ENCODE assay signal across 20 cellular contexts in the genomic region with DNA sequence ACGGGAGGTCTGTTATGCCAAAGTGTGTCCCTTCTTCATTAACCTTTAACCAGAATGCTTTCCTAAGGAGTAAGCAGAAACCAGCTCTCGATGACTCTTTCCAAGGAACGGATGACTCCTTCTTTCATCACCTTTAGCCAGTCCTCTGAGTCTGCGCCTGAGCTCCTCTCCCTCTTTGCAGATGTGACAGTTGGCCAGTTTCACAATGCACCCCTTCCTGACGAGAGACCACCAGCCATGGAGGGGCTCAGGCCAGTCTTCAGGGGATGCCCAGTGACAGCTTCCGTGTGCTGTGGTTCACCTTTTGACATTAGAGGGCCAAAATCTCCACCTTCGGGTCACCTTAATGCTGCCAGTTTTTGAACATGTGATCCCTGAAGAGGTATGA.
DNase-seq lines count a peak whose midpoint lies in the region; ATAC-seq and TF ChIP-seq lines count a peak whose summit lies in the region.
"Had no signal": no experiment of that assay in that cellular context is flagged by ENCODE, and none has a peak within 500 bp of the region (broad histone marks: within the 10 kb centered on the region; RNA-seq: fewer than 3 reads in every experiment).

No MANE protein-coding gene starts in this region.

- no peaks in the 10 kb centered on the region for H3K4me1 Mint-ChIP-seq in endodermal cell
- H3K4me1 Mint-ChIP-seq: CD4-positive, CD25-positive, alpha-beta regulatory T cell had no signal

- H3K27me3 ChIP-seq in endodermal cell (ENCODE audit: control insufficient read depth, insufficient read depth, low read length, poor library complexity, severe bottlenecking) (no peaks in the 10 kb centered on the region), stomach (peaks cover 0 to 16% (median 0%) of the 10 kb centered on the region in 3 donors), tibial nerve (no peaks in the 10 kb centered on the region)
- H3K27me3 ChIP-seq: BLaER1, MG63 had no signal

- H3K9me3 ChIP-seq in endodermal cell (ENCODE audit: control insufficient read depth, low read length) (peaks cover 31% of the 10 kb centered on the region), stomach (peaks cover 3 to 10% (median 6%) of the 10 kb centered on the region in 4 donors), tibial nerve (peaks cover 0 to 3% (median 0%) of the 10 kb centered on the region in 4 donors)

- intact Hi-C loops in cardiac septum (cut with DNase I) (no loop called here), left ventricle myocardium superior (cut with micrococcal nuclease) (no loop called here), stomach (cut with DNase I; ENCODE audit: low total_unique reads) (no loop called here), sciatic nerve (cut with DNase I) (no loop called here)

- TF ChIP-seq POLR2A in stomach (IDR thresholded peaks at IDR 0.05), result no peak
- TF ChIP-seq POLR2A in tibial nerve (IDR thresholded peaks at IDR 0.05), result no peak

- H3K36me3 Mint-ChIP-seq in endodermal cell (ENCODE audit: low read depth), result no peaks in the 10 kb centered on the region
- H3K36me3 Mint-ChIP-seq: CD4-positive, CD25-positive, alpha-beta regulatory T cell had no signal

- no peak overlapping the region for H3K4me3 ChIP-seq in endodermal cell (ENCODE audit: low read length)
- H3K4me3 ChIP-seq in stomach, result no peak overlapping the region
- no peak overlapping the region for H3K4me3 ChIP-seq in tibial nerve
- H3K4me3 ChIP-seq: BLaER1, MG63 had no signal

- no peak for TF ChIP-seq CTCF in endodermal cell (conservative IDR thresholded peaks at IDR 0.05)
- no peak for TF ChIP-seq CTCF in stomach (IDR thresholded peaks at IDR 0.05)
- no peak for TF ChIP-seq CTCF in tibial nerve (IDR thresholded peaks at IDR 0.05)

- DNase-seq in cardiac septum (ENCODE audit: low spot score) (peak; percentile 36), left ventricle myocardium superior (no peak), endodermal cell (peak; percentile 17), stomach (peak; percentile 11), sciatic nerve (ENCODE audit: low spot score) (no peak), tibial nerve (ENCODE audit: low spot score in 2 of 2) (no peak)
- no peak for DNase-seq in activated CD4-positive, alpha-beta T cell treated with anti-CD3 and anti-CD28 coated beads for 1 hour
- DNase-seq: CD4-positive, CD25-positive, alpha-beta regulatory T cell; KBM-7; MG63; NCI-H1105 treated with DMSO at 0.1 percent for 48 hours; NCI-H1694 treated with DMSO at 0.1 percent for 48 hours; NCI-H2081; NCI-H2227 treated with DMSO at 0.1 percent for 48 hours; NCI-H510A; NCI-H69 had no signal

- ATAC-seq in left ventricle myocardium superior (no peak), HG03135 (IDR thresholded peaks at IDR 0.05; ENCODE audit: unreplicated experiment) (no peak), sciatic nerve (no peak)
- ATAC-seq: Panc1, SK-N-SH treated with all-trans-retinoic acid at 6 μM for 48 hours had no signal

- no peak overlapping the region for H3K27ac Mint-ChIP-seq in endodermal cell
- H3K27ac Mint-ChIP-seq: CD4-positive, CD25-positive, alpha-beta regulatory T cell had no signal

- H3K9ac ChIP-seq in endodermal cell (ENCODE audit: extremely low read depth, low read length, poor library complexity, severe bottlenecking), result no peak overlapping the region
- H3K9ac ChIP-seq: BLaER1 had no signal

- H3K36me3 ChIP-seq in endodermal cell (ENCODE audit: control insufficient read depth, insufficient read depth, low read length) (no peaks in the 10 kb centered on the region), stomach (no peaks in the 10 kb centered on the region), tibial nerve (no peaks in the 10 kb centered on the region)
- H3K36me3 ChIP-seq: BLaER1, MG63 had no signal

- H3K9me3 Mint-ChIP-seq in endodermal cell, result peaks cover 93% of the 10 kb centered on the region

- no peaks in the 10 kb centered on the region for H3K27me3 Mint-ChIP-seq in endodermal cell (ENCODE audit: insufficient read depth)
- H3K27me3 Mint-ChIP-seq: CD4-positive, CD25-positive, alpha-beta regulatory T cell had no signal

- TF ChIP-seq EP300 in stomach (IDR thresholded peaks at IDR 0.05) (no peak), tibial nerve (IDR thresholded peaks at IDR 0.05) (no peak)

- H3K4me1 ChIP-seq in endodermal cell (ENCODE audit: control insufficient read depth, insufficient read depth, low read length) (no peaks in the 10 kb centered on the region), stomach (no peaks in the 10 kb centered on the region), tibial nerve (no peaks in the 10 kb centered on the region)
- H3K4me1 ChIP-seq: BLaER1 had no signal

- 79 to 88% methylated on average over 7 of the region's 7 CpGs for WGBS in endodermal cell (ENCODE audit: insufficient coverage in 1 of 2, insufficient read length in 1 of 2), 2 experiments
- 75 to 83% (median 78%) methylated on average over 7 of the region's 7 CpGs for WGBS in stomach, 5 donors
- WGBS in tibial nerve, 2 donors, result 81 to 84% methylated on average over 7 of the region's 7 CpGs

- no peak overlapping the region for H3K27ac ChIP-seq in endodermal cell (ENCODE audit: low read depth, low read length)
- H3K27ac ChIP-seq in stomach, result no peak overlapping the region
- H3K27ac ChIP-seq in tibial nerve, result no peak overlapping the region
- H3K27ac ChIP-seq: BLaER1 had no signal

- no peak overlapping the region for H3K4me3 Mint-ChIP-seq in endodermal cell
- H3K4me3 Mint-ChIP-seq: CD4-positive, CD25-positive, alpha-beta regulatory T cell had no signal

Comparison
In these comparisons a context has a peak if more than half of its experiments do, and no peak if none do; other contexts are left out.
1. DNase-seq: peak in cardiac septum (single experiment), endodermal cell (single experiment) and stomach (single experiment); none in left ventricle myocardium superior (single experiment), activated CD4-positive, alpha-beta T cell treated with anti-CD3 and anti-CD28 coated beads for 1 hour (single experiment), sciatic nerve (single experiment) and tibial nerve (0 of 2).